ENCODE assay signal across 18 cellular contexts in genomic region chr10:112388548-112388947, GRCh38. TPM values are rescaled to one million over a fixed set of nuclear protein-coding genes. Genes with fewer than 3 reads are reported as not detected.
A peak's percentile ranks its signal among the peaks of the same experiment; 100 is the strongest.
DNase-seq lines count a peak whose midpoint lies in the region; ATAC-seq and TF ChIP-seq lines count a peak whose summit lies in the region.
"Had no signal": no experiment of that assay in that cellular context is flagged by ENCODE, and none has a peak within 500 bp of the region (broad histone marks: within the 10 kb centered on the region; RNA-seq: fewer than 3 reads in every experiment).

No MANE protein-coding gene starts in this region.

- POLR2A ChIA-PET in A673 (lab: Charles Lee; ENCODE audit: low non-redundant PET) = no interaction called here
- POLR2A ChIA-PET in CD8-positive, alpha-beta memory T cell (lab: Charles Lee) = no interaction called here
- POLR2A ChIA-PET in GM10248 (lab: Yijun Ruan, JAX) = interaction anchor here (1.4 kb wide), 1 partner anchor 13 kb away, joined by 6 read pairs; no protein-coding TSS in a partner anchor

- intact Hi-C loops in A673 (cut with micrococcal nuclease; ENCODE audit: unreplicated experiment) = no loop called here
- intact Hi-C loops in mucosa of descending colon (cut with DNase I, micrococcal nuclease) = no loop called here

- H3K4me1 ChIP-seq in A673 (ENCODE audit: insufficient read depth, low read length, poor library complexity, severe bottlenecking) (peaks cover 12% of the 10 kb centered on the region), mucosa of descending colon (ENCODE audit: low read depth) (peaks cover 80% of the 10 kb centered on the region)
- H3K4me1 ChIP-seq in CD8-positive, alpha-beta memory T cell (ENCODE audit: insufficient read depth, low read length) = peaks cover 43% of the 10 kb centered on the region

- no TSS peak for BruUV-seq in A673 (replicated peaks; lab: Mats Ljungman, UMichigan)

- H3K27ac Mint-ChIP-seq in CD8-positive, alpha-beta memory T cell = peak overlapping the region; percentile 39 to 98 (median 93)
- peak overlapping the region; percentile 87 for H3K27ac Mint-ChIP-seq in activated naive CD8-positive, alpha-beta T cell treated with anti-CD3 and anti-CD28 coated beads, Interleukin-2, amount 50 U/mL, for 24 hours
- H3K27ac Mint-ChIP-seq: mesothelial cell of epicardium had no signal

- no peak for ATAC-seq in activated naive CD8-positive, alpha-beta T cell treated with anti-CD3 and anti-CD28 coated beads, Interleukin-2, amount 50 U/mL, for 24 hours
- ATAC-seq in mucosa of descending colon = peak; percentile 19
- ATAC-seq in GM18858 (IDR thresholded peaks at IDR 0.05; ENCODE audit: unreplicated experiment) = no peak

- peak overlapping the region in 1 of 7 donors; percentile 1 for H3K4me3 Mint-ChIP-seq in CD8-positive, alpha-beta memory T cell
- no peak overlapping the region for H3K4me3 Mint-ChIP-seq in activated naive CD8-positive, alpha-beta T cell treated with anti-CD3 and anti-CD28 coated beads, Interleukin-2, amount 50 U/mL, for 24 hours
- H3K4me3 Mint-ChIP-seq: mesothelial cell of epicardium had no signal

- no peaks in the 10 kb centered on the region for H3K27me3 ChIP-seq in A673 (replicated peaks; ENCODE audit: insufficient read depth, low read depth, low read length, poor library complexity)
- H3K27me3 ChIP-seq in CD8-positive, alpha-beta memory T cell (ENCODE audit: insufficient read depth, low read length, poor library complexity, severe bottlenecking) = no peaks in the 10 kb centered on the region

- H3K27ac ChIP-seq in A673 (ENCODE audit: low read depth, low read length, poor library complexity, severe bottlenecking) = peak overlapping the region; percentile 76
- H3K27ac ChIP-seq in CD8-positive, alpha-beta memory T cell (ENCODE audit: low read depth, low read length) = no peak overlapping the region

- H3K36me3 ChIP-seq in A673 (ENCODE audit: insufficient read depth, low read length, poor library complexity, severe bottlenecking) = no peaks in the 10 kb centered on the region
- H3K36me3 ChIP-seq in CD8-positive, alpha-beta memory T cell (ENCODE audit: insufficient read depth, low read length) = no peaks in the 10 kb centered on the region
- no peaks in the 10 kb centered on the region for H3K36me3 ChIP-seq in mucosa of descending colon (ENCODE audit: low read depth)

- DNase-seq in A673 (ENCODE audit: low spot score) (no peak), mucosa of descending colon (no peak), GM10248 (ENCODE audit: extremely low spot score) (no peak), cerebellar cortex (ENCODE audit: low spot score) (no peak), Ammon's horn (ENCODE audit: low spot score) (no peak)
- no peak for DNase-seq in CD8-positive, alpha-beta memory T cell
- no peak for DNase-seq in activated naive CD8-positive, alpha-beta T cell treated with anti-CD3 and anti-CD28 coated beads, Interleukin-2, amount 50 U/mL, for 24 hours
- DNase-seq: C1 segment of cervical spinal cord; dermis blood vessel endothelial cell; H7; NCI-H2081; NCI-H69; posterior cingulate gyrus; RPMI8226; stimulated activated CD8-positive, alpha-beta memory T cell treated with anti-CD3 and anti-CD28 coated beads, Interleukin-4, amount 100 ng/mL, for 48 hours; T1000 had no signal

- H3K27me3 Mint-ChIP-seq in CD8-positive, alpha-beta memory T cell = no peaks in the 10 kb centered on the region
- H3K27me3 Mint-ChIP-seq in activated naive CD8-positive, alpha-beta T cell treated with anti-CD3 and anti-CD28 coated beads, Interleukin-2, amount 50 U/mL, for 24 hours = no peaks in the 10 kb centered on the region

- H3K9me3 Mint-ChIP-seq in CD8-positive, alpha-beta memory T cell = no peaks in the 10 kb centered on the region
- no peaks in the 10 kb centered on the region for H3K9me3 Mint-ChIP-seq in activated naive CD8-positive, alpha-beta T cell treated with anti-CD3 and anti-CD28 coated beads, Interleukin-2, amount 50 U/mL, for 24 hours
- H3K9me3 Mint-ChIP-seq: mesothelial cell of epicardium had no signal

- H3K4me3 ChIP-seq in A673 (ENCODE audit: low read depth, low read length, poor library complexity, severe bottlenecking) = no peak overlapping the region
- H3K4me3 ChIP-seq in CD8-positive, alpha-beta memory T cell (ENCODE audit: low read length) = no peak overlapping the region
- H3K4me3 ChIP-seq in mucosa of descending colon = no peak overlapping the region

- peaks cover 69 to 84% (median 83%) of the 10 kb centered on the region in 3 donors for H3K4me1 Mint-ChIP-seq in CD8-positive, alpha-beta memory T cell
- H3K4me1 Mint-ChIP-seq in activated naive CD8-positive, alpha-beta T cell treated with anti-CD3 and anti-CD28 coated beads, Interleukin-2, amount 50 U/mL, for 24 hours = peaks cover 81% of the 10 kb centered on the region

- H3K9me3 ChIP-seq in A673 (ENCODE audit: low read depth, low read length, poor library complexity, severe bottlenecking) (no peaks in the 10 kb centered on the region), mucosa of descending colon (no peaks in the 10 kb centered on the region)
- H3K9me3 ChIP-seq in CD8-positive, alpha-beta memory T cell (ENCODE audit: low read length) = no peaks in the 10 kb centered on the region

- TF ChIP-seq CTCF in A673 (conservative IDR thresholded peaks at IDR 0.05; ENCODE audit: low read depth, low read length) (no peak), mucosa of descending colon (IDR thresholded peaks at IDR 0.05) (no peak), GM10248 (IDR thresholded peaks at IDR 0.05; ENCODE audit: control extremely low read depth, extremely low read depth, low read depth, missing control alignments) (no peak)

- CTCF ChIA-PET in A673 (lab: Charles Lee) (no interaction called here), GM10248 (lab: Yijun Ruan, JAX) (interaction anchor here (1.1 to 7.4 kb wide), 3 partner anchors 9 to 17 kb away, joined by 3 to 36 read pairs (median 4); partner anchors contain the start of gene ACSL5)
- CTCF ChIA-PET in CD8-positive, alpha-beta memory T cell (lab: Charles Lee) = interaction anchor here (0.8 to 2.1 kb wide), 3 partner anchors 14 to 17 kb away, joined by 3 to 7 read pairs (median 5); partner anchors contain the start of gene ACSL5

- peaks cover 0 to 14% (median 3%) of the 10 kb centered on the region in 3 donors for H3K36me3 Mint-ChIP-seq in CD8-positive, alpha-beta memory T cell
- H3K36me3 Mint-ChIP-seq in activated naive CD8-positive, alpha-beta T cell treated with anti-CD3 and anti-CD28 coated beads, Interleukin-2, amount 50 U/mL, for 24 hours (ENCODE audit: low read depth) = peaks cover 21% of the 10 kb centered on the region
- H3K36me3 Mint-ChIP-seq: mesothelial cell of epicardium had no signal

RNA-seq across cellular contexts. Expression of gene ACSL5, which starts 14.6 kb away (rescaled TPM):
- total RNA-seq in A673 (2021) (0.37 and 1.0 TPM in 2 replicates), mucosa of descending colon (100 to 1,000 TPM; 125 to 312 (median 258) TPM)
- total RNA-seq in CD8-positive, alpha-beta memory T cell = 10 to 100 TPM; 53.3 to 53.7 TPM
- 85.5 TPM for polyA plus RNA-seq in CD8-positive, alpha-beta memory T cell
- total RNA-seq: mesothelial cell of epicardium had no signal

RNA-seq across cellular contexts. Expression of gene ZDHHC6, which starts 58.2 kb away (rescaled TPM):
- total RNA-seq in A673 (2021) (34.8 and 38.8 TPM in 2 replicates), mucosa of descending colon (10 to 100 TPM; 33.4 to 43.6 (median 42.7) TPM)
- 10 to 100 TPM; 49.3 to 56.4 TPM for total RNA-seq in CD8-positive, alpha-beta memory T cell
- polyA plus RNA-seq in CD8-positive, alpha-beta memory T cell = 48.3 TPM

RNA-seq across cellular contexts. Expression of gene VTI1A, which starts 58.5 kb away (rescaled TPM):
- 36.1 and 38.7 TPM in 2 replicates for total RNA-seq in A673 (2021)
- 10 to 100 TPM; 38.2 to 40.1 TPM for total RNA-seq in CD8-positive, alpha-beta memory T cell
- polyA plus RNA-seq in CD8-positive, alpha-beta memory T cell = 28.1 TPM
- 10 to 100 TPM; 36.2 to 55.9 (median 44.4) TPM for total RNA-seq in mucosa of descending colon

Comparison
In these comparisons a context has a peak if more than half of its experiments do, and no peak if none do; other contexts are left out.
1. RNA of gene ACSL5, which starts 14.6 kb away (total RNA-seq): 125 to 312 TPM in mucosa of descending colon and 53.3 to 53.7 TPM in CD8-positive, alpha-beta memory T cell; 0.37 to 1.0 TPM in A673; every median in the first group is over 10 times any median in the second.